15 cellular contexts compared by ENCODE assay signal in the genomic region with DNA sequence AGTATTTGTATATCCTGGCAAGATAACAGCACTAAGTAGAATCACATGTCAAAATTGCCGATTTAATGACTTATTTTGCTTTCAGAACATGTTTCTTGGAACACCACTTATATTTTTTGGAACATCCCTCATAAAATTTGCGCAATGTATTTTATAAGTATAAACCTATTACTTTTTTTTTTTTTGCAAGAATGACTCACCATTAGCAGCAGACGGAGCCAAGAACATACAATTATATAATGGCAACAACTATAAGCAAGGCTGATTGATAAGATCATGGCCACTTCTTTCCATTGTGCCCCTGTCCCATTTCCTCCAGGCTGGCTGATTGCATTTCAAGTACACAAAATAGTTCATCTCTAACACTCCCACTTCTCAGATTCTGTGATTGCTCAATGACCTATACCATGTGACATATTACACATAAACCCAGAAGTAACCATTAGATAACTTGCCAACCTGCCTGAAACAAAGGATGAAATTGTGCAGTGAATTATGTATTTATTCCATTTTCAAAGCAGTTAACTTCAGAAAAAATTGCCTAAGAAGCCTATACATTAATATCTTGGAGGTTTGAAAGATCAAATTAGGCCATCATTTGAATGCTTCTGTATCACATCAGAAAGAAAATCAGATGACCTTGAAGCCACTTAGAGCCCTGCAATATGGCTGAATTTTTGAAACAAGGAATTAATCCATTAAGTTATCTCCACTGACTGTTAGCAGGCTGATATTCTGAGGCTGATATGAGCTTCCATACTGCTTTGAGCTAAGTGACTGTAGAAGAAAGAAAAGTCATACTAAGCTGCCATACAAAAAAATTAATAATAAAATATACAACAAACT.
DNase-seq lines count a peak whose midpoint lies in the region; ATAC-seq and TF ChIP-seq lines count a peak whose summit lies in the region.
"Had no signal": no experiment of that assay in that cellular context is flagged by ENCODE, and none has a peak within 500 bp of the region (broad histone marks: within the 10 kb centered on the region; RNA-seq: fewer than 3 reads in every experiment).

No MANE protein-coding gene starts in this region.

- H3K4me3 ChIP-seq in epithelial cell of esophagus (ENCODE audit: low read length): no peak overlapping the region
- H3K4me3 ChIP-seq: sigmoid colon, suprapubic skin had no signal

- peak; percentile 26 for DNase-seq in ELR (ENCODE audit: low read depth)
- DNase-seq in NCI-H446 (lab: John Stamatoyannopoulos, UW): peak; percentile 42 to 79
- DNase-seq in epithelial cell of esophagus (ENCODE audit: low read depth): peak; percentile 57
- no peak for DNase-seq in omental fat pad (ENCODE audit: low spot score)
- no peak for DNase-seq in NK-92 (lab: John Stamatoyannopoulos, UW; ENCODE audit: unreplicated experiment)
- DNase-seq in NCI-H1694 (lab: John Stamatoyannopoulos, UW): no peak
- DNase-seq: activated CD4-positive, alpha-beta T cell treated with anti-CD3 and anti-CD28 coated beads, Interleukin-2, amount 50 U/mL, for 1 hour; activated naive CD4-positive, alpha-beta T cell treated with Interleukin-2 at 50 U/mL for 16 hours; NCI-H2081 treated with DMSO at 0.1 percent for 48 hours; occipital lobe; sigmoid colon; stimulated activated CD4-positive, alpha-beta T cell treated with anti-CD3 and anti-CD28 coated beads, Interleukin-2, amount 100 ng/mL, for 48 hours had no signal

- ATAC-seq in omental fat pad (ENCODE audit: low FRiP score) (peak; percentile 37), GM19351 (IDR thresholded peaks at IDR 0.05; ENCODE audit: unreplicated experiment) (no peak), HG02884 (IDR thresholded peaks at IDR 0.05; ENCODE audit: unreplicated experiment) (no peak)

- TF ChIP-seq CTCF in epithelial cell of esophagus (IDR thresholded peaks at IDR 0.05; ENCODE audit: insufficient read depth, low read depth, low read length, missing control alignments) (no peak), omental fat pad (IDR thresholded peaks at IDR 0.05) (no peak)

Comparison
In these comparisons a context has a peak if more than half of its experiments do, and no peak if none do; other contexts are left out.
1. DNase-seq: peak in ELR (single experiment), NCI-H446 (2 of 2) and epithelial cell of esophagus (single experiment); none in omental fat pad (single experiment), NK-92 (single experiment) and NCI-H1694 (single experiment).